Comparison of ENCODE assay signal across 8 cellular contexts in the genomic region with DNA sequence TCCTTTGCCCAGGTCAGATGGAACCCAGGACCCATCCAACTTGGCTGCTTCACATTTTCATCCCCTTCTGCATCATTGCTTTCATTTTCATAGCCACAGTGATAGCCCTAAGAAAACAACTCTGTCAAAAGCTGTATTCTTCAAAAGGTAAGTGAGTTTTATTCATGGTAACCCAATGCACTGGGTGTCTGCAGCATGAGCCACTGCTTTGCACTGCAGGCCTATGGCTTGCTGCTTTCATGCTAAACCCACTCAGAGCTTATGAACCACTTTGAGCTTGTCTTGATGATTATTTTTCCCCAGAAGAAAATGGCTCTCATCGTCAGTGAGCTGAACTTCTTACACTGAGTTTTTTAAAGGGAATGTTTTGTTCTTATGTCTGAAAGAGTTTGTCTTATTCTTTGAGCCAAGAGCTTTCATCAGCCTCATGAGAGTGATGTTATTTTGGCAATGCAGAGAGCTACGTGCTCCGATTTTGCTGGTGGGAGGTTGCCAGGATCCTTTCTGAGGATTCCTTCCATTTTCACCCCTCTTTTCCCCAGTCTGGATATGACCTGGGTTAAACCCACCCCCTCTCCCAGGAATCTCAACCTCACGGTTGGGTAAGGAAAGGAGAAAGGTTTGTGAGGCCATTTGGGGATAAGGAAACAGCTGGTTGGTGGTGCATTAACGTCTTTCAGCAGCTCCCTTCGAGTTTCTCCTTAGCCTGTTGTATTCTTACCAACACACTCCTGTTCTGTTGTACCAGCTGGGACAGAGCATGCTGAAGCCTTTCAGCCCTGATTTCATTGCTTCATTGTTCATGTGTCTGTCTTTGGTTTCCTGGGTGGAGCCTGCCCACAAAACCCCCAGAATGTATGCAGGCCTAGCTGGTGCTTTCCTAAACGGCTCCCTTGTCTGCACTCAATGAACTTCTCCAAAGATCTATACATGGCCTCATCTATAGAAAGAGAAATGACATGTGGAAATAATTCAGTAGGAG. TPM values are rescaled to one million over a fixed set of nuclear protein-coding genes. Genes with fewer than 3 reads are reported as not detected.
DNase-seq lines count a peak whose midpoint lies in the region; ATAC-seq and TF ChIP-seq lines count a peak whose summit lies in the region.

No MANE protein-coding gene starts in this region.

- no peaks in the 10 kb centered on the region for H3K27me3 ChIP-seq in tibial artery

- H3K36me3 Mint-ChIP-seq in activated CD8-positive, alpha-beta memory T cell treated with anti-CD3 and anti-CD28 coated beads, Interleukin-2, amount 10 ng/mL, durations not matched to agents 7 days and 5 days = peaks cover 52% of the 10 kb centered on the region
- peaks cover 0 to 14% (median 5%) of the 10 kb centered on the region in 3 donors for H3K36me3 Mint-ChIP-seq in immature natural killer cell

- CTCF ChIA-PET in activated CD8-positive, alpha-beta memory T cell treated with anti-CD3 and anti-CD28 coated beads, Interleukin-2, amount 10 ng/mL, durations not matched to agents 7 days and 5 days (lab: Charles Lee) = interaction anchor here (1.0 to 2.5 kb wide), 12 partner anchors 10 to 450 kb away, joined by 3 to 13 read pairs (median 4); partner anchors contain the start of genes CD274 and PDCD1LG2

- peak; percentile 62 for ATAC-seq in GM18873 (IDR thresholded peaks at IDR 0.05; ENCODE audit: low FRiP score, unreplicated experiment)
- peak; percentile 73 for ATAC-seq in HG03354 (IDR thresholded peaks at IDR 0.05; ENCODE audit: poor library complexity, severe bottlenecking, unreplicated experiment)
- peak; percentile 84 for ATAC-seq in activated CD8-positive, alpha-beta memory T cell treated with anti-CD3 and anti-CD28 coated beads, Interleukin-2, amount 10 ng/mL, durations not matched to agents 7 days and 5 days
- no peak for ATAC-seq in HG03565 (IDR thresholded peaks at IDR 0.05; ENCODE audit: unreplicated experiment)
- no peak for ATAC-seq in HG03196 (IDR thresholded peaks at IDR 0.05; ENCODE audit: unreplicated experiment)

- peaks cover 0 to 64% (median 27%) of the 10 kb centered on the region in 4 donors for H3K4me1 ChIP-seq in tibial artery

- TF ChIP-seq CTCF in tibial artery (IDR thresholded peaks at IDR 0.05) = no peak

- no peaks in the 10 kb centered on the region for H3K9me3 ChIP-seq in tibial artery

- H3K4me3 Mint-ChIP-seq in activated CD8-positive, alpha-beta memory T cell treated with anti-CD3 and anti-CD28 coated beads, Interleukin-2, amount 10 ng/mL, durations not matched to agents 7 days and 5 days = peak overlapping the region; percentile 38
- H3K4me3 Mint-ChIP-seq in immature natural killer cell = peak overlapping the region; percentile 52 to 85 (median 74)

- no peaks in the 10 kb centered on the region for H3K36me3 ChIP-seq in tibial artery

- no peaks in the 10 kb centered on the region for H3K27me3 Mint-ChIP-seq in activated CD8-positive, alpha-beta memory T cell treated with anti-CD3 and anti-CD28 coated beads, Interleukin-2, amount 10 ng/mL, durations not matched to agents 7 days and 5 days
- peaks cover 0 to 4% (median 2%) of the 10 kb centered on the region in 3 donors for H3K27me3 Mint-ChIP-seq in immature natural killer cell (ENCODE audit: low read depth in 3 of 3)

- peak overlapping the region; percentile 87 for H3K27ac Mint-ChIP-seq in activated CD8-positive, alpha-beta memory T cell treated with anti-CD3 and anti-CD28 coated beads, Interleukin-2, amount 10 ng/mL, durations not matched to agents 7 days and 5 days
- peak overlapping the region; percentile 49 to 87 (median 75) for H3K27ac Mint-ChIP-seq in immature natural killer cell

- peak overlapping the region in 1 of 2 donors; percentile 31 for H3K4me3 ChIP-seq in tibial artery

- intact Hi-C loops in tibial artery (cut with DNase I; ENCODE audit: low total_unique reads) = no loop called here

- H3K9me3 Mint-ChIP-seq in activated CD8-positive, alpha-beta memory T cell treated with anti-CD3 and anti-CD28 coated beads, Interleukin-2, amount 10 ng/mL, durations not matched to agents 7 days and 5 days (ENCODE audit: low read depth) = peaks cover 2% of the 10 kb centered on the region
- H3K9me3 Mint-ChIP-seq in immature natural killer cell = no peaks in the 10 kb centered on the region

- peak overlapping the region; percentile 82 to 83 for H3K27ac ChIP-seq in tibial artery

- peaks cover 39% of the 10 kb centered on the region for H3K4me1 Mint-ChIP-seq in activated CD8-positive, alpha-beta memory T cell treated with anti-CD3 and anti-CD28 coated beads, Interleukin-2, amount 10 ng/mL, durations not matched to agents 7 days and 5 days
- H3K4me1 Mint-ChIP-seq in immature natural killer cell = peaks cover 29 to 31% of the 10 kb centered on the region in 2 donors

- DNase-seq in activated CD8-positive, alpha-beta memory T cell treated with anti-CD3 and anti-CD28 coated beads, Interleukin-2, amount 10 ng/mL, durations not matched to agents 7 days and 5 days = peak; percentile 84
- DNase-seq in immature natural killer cell (peak; percentile 25 to 47 (median 32)), tibial artery (peak; percentile 31 to 79), mesenteric fat pad (ENCODE audit: low spot score) (no peak)

RNA-seq across cellular contexts. Expression of gene PDCD1LG2, which starts 47.6 kb away (rescaled TPM):
- total RNA-seq in activated CD8-positive, alpha-beta memory T cell treated with anti-CD3 and anti-CD28 coated beads, Interleukin-2, amount 10 ng/mL, durations not matched to agents 7 days and 5 days = 1 to 10 TPM; 1.5 to 3.2 TPM
- polyA plus RNA-seq in immature natural killer cell = under 1 TPM in 2 of 3 donors, not detected in 1; 0.09 to 0.10 TPM
- 3.6 TPM for total RNA-seq in mesenteric fat pad

Comparison
In these comparisons a context has a peak if more than half of its experiments do, and no peak if none do; other contexts are left out.
1. ATAC-seq: peak in GM18873 (single experiment), HG03354 (single experiment) and activated CD8-positive, alpha-beta memory T cell treated with anti-CD3 and anti-CD28 coated beads, Interleukin-2, amount 10 ng/mL, durations not matched to agents 7 days and 5 days (single experiment); none in HG03565 (single experiment) and HG03196 (single experiment).